1 cellular context compared by ENCODE assay signal in the genomic region with DNA sequence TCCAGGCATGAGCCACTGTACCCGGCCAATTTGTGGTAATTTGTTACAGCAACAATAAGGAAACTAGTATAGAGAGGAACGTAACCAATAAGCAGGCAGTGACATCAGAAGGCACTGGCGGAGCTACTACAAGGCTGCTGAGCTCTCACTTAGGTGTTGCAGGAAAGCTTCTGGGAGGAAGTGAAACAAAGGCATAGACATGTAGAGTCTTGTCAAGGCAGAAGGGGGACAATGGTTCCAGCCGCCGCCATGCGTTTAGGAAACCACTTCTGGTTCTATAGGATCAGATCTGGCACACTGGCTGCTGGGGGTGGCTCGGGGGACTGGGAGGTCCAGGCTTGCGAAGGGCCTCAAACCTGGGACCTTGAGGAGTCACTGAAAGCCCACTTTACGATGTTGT.
TF ChIP-seq lines count a peak whose summit lies in the region.

No MANE protein-coding gene starts in this region.

TF ChIP-seq in GM12878, 131 proteins besides CTCF, POLR2A, EP300 and RAD21 (continues in another document):
- peak; percentile 96 for TF ChIP-seq DPF2 (IDR thresholded peaks at IDR 0.05)
- TF ChIP-seq, protein P1, sequence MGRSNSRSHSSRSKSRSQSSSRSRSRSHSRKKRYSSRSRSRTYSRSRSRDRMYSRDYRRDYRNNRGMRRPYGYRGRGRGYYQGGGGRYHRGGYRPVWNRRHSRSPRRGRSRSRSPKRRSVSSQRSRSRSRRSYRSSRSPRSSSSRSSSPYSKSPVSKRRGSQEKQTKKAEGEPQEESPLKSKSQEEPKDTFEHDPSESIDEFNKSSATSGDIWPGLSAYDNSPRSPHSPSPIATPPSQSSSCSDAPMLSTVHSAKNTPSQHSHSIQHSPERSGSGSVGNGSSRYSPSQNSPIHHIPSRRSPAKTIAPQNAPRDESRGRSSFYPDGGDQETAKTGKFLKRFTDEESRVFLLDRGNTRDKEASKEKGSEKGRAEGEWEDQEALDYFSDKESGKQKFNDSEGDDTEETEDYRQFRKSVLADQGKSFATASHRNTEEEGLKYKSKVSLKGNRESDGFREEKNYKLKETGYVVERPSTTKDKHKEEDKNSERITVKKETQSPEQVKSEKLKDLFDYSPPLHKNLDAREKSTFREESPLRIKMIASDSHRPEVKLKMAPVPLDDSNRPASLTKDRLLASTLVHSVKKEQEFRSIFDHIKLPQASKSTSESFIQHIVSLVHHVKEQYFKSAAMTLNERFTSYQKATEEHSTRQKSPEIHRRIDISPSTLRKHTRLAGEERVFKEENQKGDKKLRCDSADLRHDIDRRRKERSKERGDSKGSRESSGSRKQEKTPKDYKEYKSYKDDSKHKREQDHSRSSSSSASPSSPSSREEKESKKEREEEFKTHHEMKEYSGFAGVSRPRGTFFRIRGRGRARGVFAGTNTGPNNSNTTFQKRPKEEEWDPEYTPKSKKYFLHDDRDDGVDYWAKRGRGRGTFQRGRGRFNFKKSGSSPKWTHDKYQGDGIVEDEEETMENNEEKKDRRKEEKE (IDR thresholded peaks at IDR 0.05): no peak
- no peak for TF ChIP-seq NR2C2 (IDR thresholded peaks at IDR 0.05; ENCODE audit: borderline replicate concordance, control insufficient read depth, insufficient read length, low read depth)
- TF ChIP-seq TARDBP (IDR thresholded peaks at IDR 0.05; ENCODE audit: borderline replicate concordance): no peak
- TF ChIP-seq, protein P2, sequence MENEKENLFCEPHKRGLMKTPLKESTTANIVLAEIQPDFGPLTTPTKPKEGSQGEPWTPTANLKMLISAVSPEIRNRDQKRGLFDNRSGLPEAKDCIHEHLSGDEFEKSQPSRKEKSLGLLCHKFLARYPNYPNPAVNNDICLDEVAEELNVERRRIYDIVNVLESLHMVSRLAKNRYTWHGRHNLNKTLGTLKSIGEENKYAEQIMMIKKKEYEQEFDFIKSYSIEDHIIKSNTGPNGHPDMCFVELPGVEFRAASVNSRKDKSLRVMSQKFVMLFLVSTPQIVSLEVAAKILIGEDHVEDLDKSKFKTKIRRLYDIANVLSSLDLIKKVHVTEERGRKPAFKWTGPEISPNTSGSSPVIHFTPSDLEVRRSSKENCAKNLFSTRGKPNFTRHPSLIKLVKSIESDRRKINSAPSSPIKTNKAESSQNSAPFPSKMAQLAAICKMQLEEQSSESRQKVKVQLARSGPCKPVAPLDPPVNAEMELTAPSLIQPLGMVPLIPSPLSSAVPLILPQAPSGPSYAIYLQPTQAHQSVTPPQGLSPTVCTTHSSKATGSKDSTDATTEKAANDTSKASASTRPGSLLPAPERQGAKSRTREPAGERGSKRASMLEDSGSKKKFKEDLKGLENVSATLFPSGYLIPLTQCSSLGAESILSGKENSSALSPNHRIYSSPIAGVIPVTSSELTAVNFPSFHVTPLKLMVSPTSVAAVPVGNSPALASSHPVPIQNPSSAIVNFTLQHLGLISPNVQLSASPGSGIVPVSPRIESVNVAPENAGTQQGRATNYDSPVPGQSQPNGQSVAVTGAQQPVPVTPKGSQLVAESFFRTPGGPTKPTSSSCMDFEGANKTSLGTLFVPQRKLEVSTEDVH (IDR thresholded peaks at IDR 0.05; ENCODE audit: low read depth, partially characterized antibody): no peak
- no peak for TF ChIP-seq WRNIP1 (IDR thresholded peaks at IDR 0.05; ENCODE audit: borderline replicate concordance, low read depth, low read length)
- TF ChIP-seq, protein P3, sequence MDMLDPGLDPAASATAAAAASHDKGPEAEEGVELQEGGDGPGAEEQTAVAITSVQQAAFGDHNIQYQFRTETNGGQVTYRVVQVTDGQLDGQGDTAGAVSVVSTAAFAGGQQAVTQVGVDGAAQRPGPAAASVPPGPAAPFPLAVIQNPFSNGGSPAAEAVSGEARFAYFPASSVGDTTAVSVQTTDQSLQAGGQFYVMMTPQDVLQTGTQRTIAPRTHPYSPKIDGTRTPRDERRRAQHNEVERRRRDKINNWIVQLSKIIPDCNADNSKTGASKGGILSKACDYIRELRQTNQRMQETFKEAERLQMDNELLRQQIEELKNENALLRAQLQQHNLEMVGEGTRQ (IDR thresholded peaks at IDR 0.05; ENCODE audit: borderline replicate concordance, low read depth, low read length): no peak
- TF ChIP-seq, protein P4, sequence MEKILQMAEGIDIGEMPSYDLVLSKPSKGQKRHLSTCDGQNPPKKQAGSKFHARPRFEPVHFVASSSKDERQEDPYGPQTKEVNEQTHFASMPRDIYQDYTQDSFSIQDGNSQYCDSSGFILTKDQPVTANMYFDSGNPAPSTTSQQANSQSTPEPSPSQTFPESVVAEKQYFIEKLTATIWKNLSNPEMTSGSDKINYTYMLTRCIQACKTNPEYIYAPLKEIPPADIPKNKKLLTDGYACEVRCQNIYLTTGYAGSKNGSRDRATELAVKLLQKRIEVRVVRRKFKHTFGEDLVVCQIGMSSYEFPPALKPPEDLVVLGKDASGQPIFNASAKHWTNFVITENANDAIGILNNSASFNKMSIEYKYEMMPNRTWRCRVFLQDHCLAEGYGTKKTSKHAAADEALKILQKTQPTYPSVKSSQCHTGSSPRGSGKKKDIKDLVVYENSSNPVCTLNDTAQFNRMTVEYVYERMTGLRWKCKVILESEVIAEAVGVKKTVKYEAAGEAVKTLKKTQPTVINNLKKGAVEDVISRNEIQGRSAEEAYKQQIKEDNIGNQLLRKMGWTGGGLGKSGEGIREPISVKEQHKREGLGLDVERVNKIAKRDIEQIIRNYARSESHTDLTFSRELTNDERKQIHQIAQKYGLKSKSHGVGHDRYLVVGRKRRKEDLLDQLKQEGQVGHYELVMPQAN (conservative IDR thresholded peaks at IDR 0.05): no peak
- peak; percentile 47; the same call in 1 of the 2 replicates for TF ChIP-seq CHD2 (IDR thresholded peaks at IDR 0.05; ENCODE audit: borderline replicate concordance, low read depth, low read length)
- peak in 1 of 2 experiments; percentile 60; a peak in 1 of 4 replicates for TF ChIP-seq BHLHE40 (IDR thresholded peaks at IDR 0.05; ENCODE audit: borderline replicate concordance in 1 of 2, low read depth in 2 of 2, low read length in 1 of 2)
- TF ChIP-seq, protein P5, sequence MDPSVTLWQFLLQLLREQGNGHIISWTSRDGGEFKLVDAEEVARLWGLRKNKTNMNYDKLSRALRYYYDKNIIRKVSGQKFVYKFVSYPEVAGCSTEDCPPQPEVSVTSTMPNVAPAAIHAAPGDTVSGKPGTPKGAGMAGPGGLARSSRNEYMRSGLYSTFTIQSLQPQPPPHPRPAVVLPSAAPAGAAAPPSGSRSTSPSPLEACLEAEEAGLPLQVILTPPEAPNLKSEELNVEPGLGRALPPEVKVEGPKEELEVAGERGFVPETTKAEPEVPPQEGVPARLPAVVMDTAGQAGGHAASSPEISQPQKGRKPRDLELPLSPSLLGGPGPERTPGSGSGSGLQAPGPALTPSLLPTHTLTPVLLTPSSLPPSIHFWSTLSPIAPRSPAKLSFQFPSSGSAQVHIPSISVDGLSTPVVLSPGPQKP (IDR thresholded peaks at IDR 0.05; ENCODE audit: low read depth, low read length): no peak
- peak; percentile 83 for TF ChIP-seq CREB1 (IDR thresholded peaks at IDR 0.05; ENCODE audit: low read depth)
- no peak for TF ChIP-seq NR2F1 (conservative IDR thresholded peaks at IDR 0.05)
- TF ChIP-seq CEBPB (IDR thresholded peaks at IDR 0.05; ENCODE audit: borderline replicate concordance in 1 of 2, low read depth in 2 of 2, low read length in 2 of 2): no peak
- TF ChIP-seq SMARCA5 (IDR thresholded peaks at IDR 0.05): no peak
- TF ChIP-seq, protein P6, sequence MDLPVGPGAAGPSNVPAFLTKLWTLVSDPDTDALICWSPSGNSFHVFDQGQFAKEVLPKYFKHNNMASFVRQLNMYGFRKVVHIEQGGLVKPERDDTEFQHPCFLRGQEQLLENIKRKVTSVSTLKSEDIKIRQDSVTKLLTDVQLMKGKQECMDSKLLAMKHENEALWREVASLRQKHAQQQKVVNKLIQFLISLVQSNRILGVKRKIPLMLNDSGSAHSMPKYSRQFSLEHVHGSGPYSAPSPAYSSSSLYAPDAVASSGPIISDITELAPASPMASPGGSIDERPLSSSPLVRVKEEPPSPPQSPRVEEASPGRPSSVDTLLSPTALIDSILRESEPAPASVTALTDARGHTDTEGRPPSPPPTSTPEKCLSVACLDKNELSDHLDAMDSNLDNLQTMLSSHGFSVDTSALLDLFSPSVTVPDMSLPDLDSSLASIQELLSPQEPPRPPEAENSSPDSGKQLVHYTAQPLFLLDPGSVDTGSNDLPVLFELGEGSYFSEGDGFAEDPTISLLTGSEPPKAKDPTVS (IDR thresholded peaks at IDR 0.05; ENCODE audit: low read depth, low read length): no peak
- TF ChIP-seq ZNF622 (IDR thresholded peaks at IDR 0.05): no peak
- TF ChIP-seq SMAD5 (IDR thresholded peaks at IDR 0.05; ENCODE audit: low read depth): no peak
- peak; percentile 94 for TF ChIP-seq IKZF1 (conservative IDR thresholded peaks at IDR 0.05)
- TF ChIP-seq ZNF24 (IDR thresholded peaks at IDR 0.05): peak; percentile 44; the same call in 1 of the 2 replicates
- TF ChIP-seq, protein P7, sequence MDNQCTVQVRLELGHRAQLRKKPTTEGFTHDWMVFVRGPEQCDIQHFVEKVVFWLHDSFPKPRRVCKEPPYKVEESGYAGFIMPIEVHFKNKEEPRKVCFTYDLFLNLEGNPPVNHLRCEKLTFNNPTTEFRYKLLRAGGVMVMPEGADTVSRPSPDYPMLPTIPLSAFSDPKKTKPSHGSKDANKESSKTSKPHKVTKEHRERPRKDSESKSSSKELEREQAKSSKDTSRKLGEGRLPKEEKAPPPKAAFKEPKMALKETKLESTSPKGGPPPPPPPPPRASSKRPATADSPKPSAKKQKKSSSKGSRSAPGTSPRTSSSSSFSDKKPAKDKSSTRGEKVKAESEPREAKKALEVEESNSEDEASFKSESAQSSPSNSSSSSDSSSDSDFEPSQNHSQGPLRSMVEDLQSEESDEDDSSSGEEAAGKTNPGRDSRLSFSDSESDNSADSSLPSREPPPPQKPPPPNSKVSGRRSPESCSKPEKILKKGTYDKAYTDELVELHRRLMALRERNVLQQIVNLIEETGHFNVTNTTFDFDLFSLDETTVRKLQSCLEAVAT (IDR thresholded peaks at IDR 0.05): no peak; the same call in 1 of the 2 replicates
- TF ChIP-seq, protein P8, sequence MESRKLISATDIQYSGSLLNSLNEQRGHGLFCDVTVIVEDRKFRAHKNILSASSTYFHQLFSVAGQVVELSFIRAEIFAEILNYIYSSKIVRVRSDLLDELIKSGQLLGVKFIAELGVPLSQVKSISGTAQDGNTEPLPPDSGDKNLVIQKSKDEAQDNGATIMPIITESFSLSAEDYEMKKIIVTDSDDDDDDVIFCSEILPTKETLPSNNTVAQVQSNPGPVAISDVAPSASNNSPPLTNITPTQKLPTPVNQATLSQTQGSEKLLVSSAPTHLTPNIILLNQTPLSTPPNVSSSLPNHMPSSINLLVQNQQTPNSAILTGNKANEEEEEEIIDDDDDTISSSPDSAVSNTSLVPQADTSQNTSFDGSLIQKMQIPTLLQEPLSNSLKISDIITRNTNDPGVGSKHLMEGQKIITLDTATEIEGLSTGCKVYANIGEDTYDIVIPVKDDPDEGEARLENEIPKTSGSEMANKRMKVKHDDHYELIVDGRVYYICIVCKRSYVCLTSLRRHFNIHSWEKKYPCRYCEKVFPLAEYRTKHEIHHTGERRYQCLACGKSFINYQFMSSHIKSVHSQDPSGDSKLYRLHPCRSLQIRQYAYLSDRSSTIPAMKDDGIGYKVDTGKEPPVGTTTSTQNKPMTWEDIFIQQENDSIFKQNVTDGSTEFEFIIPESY (IDR thresholded peaks at IDR 0.05): no peak
- TF ChIP-seq, protein P9, sequence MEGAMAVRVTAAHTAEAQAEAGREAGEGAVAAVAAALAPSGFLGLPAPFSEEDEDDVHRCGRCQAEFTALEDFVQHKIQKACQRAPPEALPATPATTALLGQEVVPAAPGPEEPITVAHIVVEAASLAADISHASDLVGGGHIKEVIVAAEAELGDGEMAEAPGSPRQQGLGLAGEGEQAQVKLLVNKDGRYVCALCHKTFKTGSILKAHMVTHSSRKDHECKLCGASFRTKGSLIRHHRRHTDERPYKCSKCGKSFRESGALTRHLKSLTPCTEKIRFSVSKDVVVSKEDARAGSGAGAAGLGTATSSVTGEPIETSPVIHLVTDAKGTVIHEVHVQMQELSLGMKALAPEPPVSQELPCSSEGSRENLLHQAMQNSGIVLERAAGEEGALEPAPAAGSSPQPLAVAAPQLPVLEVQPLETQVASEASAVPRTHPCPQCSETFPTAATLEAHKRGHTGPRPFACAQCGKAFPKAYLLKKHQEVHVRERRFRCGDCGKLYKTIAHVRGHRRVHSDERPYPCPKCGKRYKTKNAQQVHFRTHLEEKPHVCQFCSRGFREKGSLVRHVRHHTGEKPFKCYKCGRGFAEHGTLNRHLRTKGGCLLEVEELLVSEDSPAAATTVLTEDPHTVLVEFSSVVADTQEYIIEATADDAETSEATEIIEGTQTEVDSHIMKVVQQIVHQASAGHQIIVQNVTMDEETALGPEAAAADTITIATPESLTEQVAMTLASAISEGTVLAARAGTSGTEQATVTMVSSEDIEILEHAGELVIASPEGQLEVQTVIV (IDR thresholded peaks at IDR 0.05; ENCODE audit: borderline replicate concordance, partially characterized antibody): no peak
- TF ChIP-seq, protein P10, sequence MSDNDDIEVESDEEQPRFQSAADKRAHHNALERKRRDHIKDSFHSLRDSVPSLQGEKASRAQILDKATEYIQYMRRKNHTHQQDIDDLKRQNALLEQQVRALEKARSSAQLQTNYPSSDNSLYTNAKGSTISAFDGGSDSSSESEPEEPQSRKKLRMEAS (IDR thresholded peaks at IDR 0.05; ENCODE audit: low read depth, low read length): no peak; the same call in 1 of the 2 replicates
- peak; percentile 83 for TF ChIP-seq ATF7 (IDR thresholded peaks at IDR 0.05; ENCODE audit: low read depth)
- TF ChIP-seq MEF2A (IDR thresholded peaks at IDR 0.05; ENCODE audit: insufficient read depth, low read depth, low read length): no peak
- TF ChIP-seq JUND (IDR thresholded peaks at IDR 0.05; ENCODE audit: low read depth, low read length): no peak
- TF ChIP-seq FOS (IDR thresholded peaks at IDR 0.05; ENCODE audit: borderline replicate concordance, extremely low read depth, insufficient read length): no peak
- TF ChIP-seq TAF1 (IDR thresholded peaks at IDR 0.05; ENCODE audit: borderline replicate concordance, low read depth, low read length): no peak
- TF ChIP-seq JUNB (IDR thresholded peaks at IDR 0.05): no peak
- TF ChIP-seq, protein P11, sequence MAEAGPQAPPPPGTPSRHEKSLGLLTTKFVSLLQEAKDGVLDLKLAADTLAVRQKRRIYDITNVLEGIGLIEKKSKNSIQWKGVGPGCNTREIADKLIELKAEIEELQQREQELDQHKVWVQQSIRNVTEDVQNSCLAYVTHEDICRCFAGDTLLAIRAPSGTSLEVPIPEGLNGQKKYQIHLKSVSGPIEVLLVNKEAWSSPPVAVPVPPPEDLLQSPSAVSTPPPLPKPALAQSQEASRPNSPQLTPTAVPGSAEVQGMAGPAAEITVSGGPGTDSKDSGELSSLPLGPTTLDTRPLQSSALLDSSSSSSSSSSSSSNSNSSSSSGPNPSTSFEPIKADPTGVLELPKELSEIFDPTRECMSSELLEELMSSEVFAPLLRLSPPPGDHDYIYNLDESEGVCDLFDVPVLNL (IDR thresholded peaks at IDR 0.05; ENCODE audit: low read depth, low read length): no peak
- no peak for TF ChIP-seq POLR2AphosphoS2 (IDR thresholded peaks at IDR 0.05; ENCODE audit: low read depth, low read length)
- TF ChIP-seq GATAD2B (conservative IDR thresholded peaks at IDR 0.05; ENCODE audit: low read depth): peak; percentile 56
- TF ChIP-seq, protein P12, sequence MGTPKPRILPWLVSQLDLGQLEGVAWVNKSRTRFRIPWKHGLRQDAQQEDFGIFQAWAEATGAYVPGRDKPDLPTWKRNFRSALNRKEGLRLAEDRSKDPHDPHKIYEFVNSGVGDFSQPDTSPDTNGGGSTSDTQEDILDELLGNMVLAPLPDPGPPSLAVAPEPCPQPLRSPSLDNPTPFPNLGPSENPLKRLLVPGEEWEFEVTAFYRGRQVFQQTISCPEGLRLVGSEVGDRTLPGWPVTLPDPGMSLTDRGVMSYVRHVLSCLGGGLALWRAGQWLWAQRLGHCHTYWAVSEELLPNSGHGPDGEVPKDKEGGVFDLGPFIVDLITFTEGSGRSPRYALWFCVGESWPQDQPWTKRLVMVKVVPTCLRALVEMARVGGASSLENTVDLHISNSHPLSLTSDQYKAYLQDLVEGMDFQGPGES (IDR thresholded peaks at IDR 0.05): no peak
- no peak for TF ChIP-seq HDGF (IDR thresholded peaks at IDR 0.05)
- TF ChIP-seq NFXL1 (IDR thresholded peaks at IDR 0.05; ENCODE audit: borderline replicate concordance): no peak
